In the genomic region with DNA sequence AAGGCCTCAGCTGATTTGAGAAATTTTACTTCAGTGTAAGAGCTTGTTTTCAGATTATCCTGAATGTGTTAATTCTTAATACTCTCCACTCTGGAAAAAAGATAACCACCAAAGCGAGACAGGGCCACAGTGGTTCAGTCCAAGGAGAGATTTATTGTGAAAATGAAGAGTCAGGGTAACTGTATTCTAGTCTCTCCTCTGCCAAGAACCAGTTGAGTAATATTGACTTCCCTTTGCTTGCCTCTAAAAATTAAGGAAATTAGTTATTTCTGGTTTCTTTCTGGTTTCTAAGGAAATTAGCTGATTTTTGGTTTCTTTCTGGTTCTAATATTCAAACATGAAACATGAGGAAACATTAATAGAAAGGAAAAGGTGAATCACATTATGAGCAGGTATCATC, we compare ENCODE assay signal across 19 cellular contexts. TPM values are rescaled to one million over a fixed set of nuclear protein-coding genes. Genes with fewer than 3 reads are reported as not detected.
DNase-seq lines count a peak whose midpoint lies in the region; ATAC-seq and TF ChIP-seq lines count a peak whose summit lies in the region.
"Had no signal": no experiment of that assay in that cellular context is flagged by ENCODE, and none has a peak within 500 bp of the region (broad histone marks: within the 10 kb centered on the region; RNA-seq: fewer than 3 reads in every experiment).

No MANE protein-coding gene starts in this region.

- H3K4me1 Mint-ChIP-seq in CD4-positive, alpha-beta T cell (ENCODE audit: low read depth) = peaks cover 19% of the 10 kb centered on the region
- H3K4me1 Mint-ChIP-seq in activated T-helper 17 cell treated with anti-CD3 and anti-CD28 coated beads, Interleukin-2, amount 50 U/mL, for 72 hours = peaks cover 5% of the 10 kb centered on the region
- peaks cover 3 to 32% (median 26%) of the 10 kb centered on the region in 7 donors for H3K4me1 Mint-ChIP-seq in naive thymus-derived CD4-positive, alpha-beta T cell
- H3K4me1 Mint-ChIP-seq: neural crest cell had no signal

- no peak for ATAC-seq in CD4-positive, alpha-beta T cell (ENCODE audit: poor library complexity)
- ATAC-seq in activated T-helper 17 cell treated with anti-CD3 and anti-CD28 coated beads, Interleukin-2, amount 50 U/mL, for 72 hours (replicated peaks) = no peak
- ATAC-seq in naive thymus-derived CD4-positive, alpha-beta T cell = no peak
- ATAC-seq in GM18867 (IDR thresholded peaks at IDR 0.05; ENCODE audit: unreplicated experiment) = no peak

- POLR2A ChIA-PET in CD4-positive, alpha-beta T cell (lab: Charles Lee) = interaction anchor here (0.6 to 1.4 kb wide), 4 partner anchors 16 to 237 kb away, joined by 3 to 4 read pairs (median 3); a partner anchor contains a TSS
- POLR2A ChIA-PET in naive thymus-derived CD4-positive, alpha-beta T cell (lab: Charles Lee) = interaction anchor here (0.6 to 1.8 kb wide), 5 partner anchors 11 to 68 kb away, joined by 3 to 7 read pairs (median 3); no protein-coding TSS in a partner anchor

- peaks cover 0 to 25% (median 0%) of the 10 kb centered on the region in 3 experiments for H3K36me3 ChIP-seq in naive thymus-derived CD4-positive, alpha-beta T cell (ENCODE audit: control insufficient read depth in 2 of 3, insufficient read depth in 3 of 3, low read length in 3 of 3)
- H3K36me3 ChIP-seq: BE2C, WERI-Rb-1 had no signal

- H3K27me3 ChIP-seq in CD4-positive, alpha-beta T cell (ENCODE audit: control insufficient read depth, insufficient read depth, low read length) = no peaks in the 10 kb centered on the region
- no peaks in the 10 kb centered on the region for H3K27me3 ChIP-seq in naive thymus-derived CD4-positive, alpha-beta T cell (ENCODE audit: control insufficient read depth in 2 of 2, insufficient read depth in 2 of 2, low read length in 2 of 2)
- H3K27me3 ChIP-seq: BE2C had no signal

- H3K4me1 ChIP-seq in naive thymus-derived CD4-positive, alpha-beta T cell (ENCODE audit: control insufficient read depth in 2 of 2, insufficient read depth in 2 of 2, low read length in 2 of 2) = no peaks in the 10 kb centered on the region
- H3K4me1 ChIP-seq: BE2C, psoas muscle had no signal

- H3K4me3 Mint-ChIP-seq in CD4-positive, alpha-beta T cell = no peak overlapping the region
- H3K4me3 Mint-ChIP-seq in activated T-helper 17 cell treated with anti-CD3 and anti-CD28 coated beads, Interleukin-2, amount 50 U/mL, for 72 hours = no peak overlapping the region
- no peak overlapping the region for H3K4me3 Mint-ChIP-seq in naive thymus-derived CD4-positive, alpha-beta T cell
- H3K4me3 Mint-ChIP-seq: neural crest cell had no signal

- no peaks in the 10 kb centered on the region for H3K9me3 Mint-ChIP-seq in CD4-positive, alpha-beta T cell
- no peaks in the 10 kb centered on the region for H3K9me3 Mint-ChIP-seq in activated T-helper 17 cell treated with anti-CD3 and anti-CD28 coated beads, Interleukin-2, amount 50 U/mL, for 72 hours
- H3K9me3 Mint-ChIP-seq in naive thymus-derived CD4-positive, alpha-beta T cell = no peaks in the 10 kb centered on the region
- H3K9me3 Mint-ChIP-seq: neural crest cell had no signal

- CTCF ChIA-PET in CD4-positive, alpha-beta T cell (lab: Charles Lee) = interaction anchor here (2.5 kb wide), 1 partner anchor 238 kb away, joined by 10 read pairs; a partner anchor contains a TSS
- CTCF ChIA-PET in naive thymus-derived CD4-positive, alpha-beta T cell (lab: Charles Lee) = interaction anchor here (0.6 to 1.6 kb wide), 4 partner anchors 14 to 499 kb away, joined by 3 to 5 read pairs (median 4); no protein-coding TSS in a partner anchor

- no peak overlapping the region for H3K27ac ChIP-seq in CD4-positive, alpha-beta T cell (ENCODE audit: low read depth, low read length)
- no peak overlapping the region for H3K27ac ChIP-seq in naive thymus-derived CD4-positive, alpha-beta T cell (ENCODE audit: low read depth, low read length)
- H3K27ac ChIP-seq: psoas muscle, thoracic aorta, WERI-Rb-1 had no signal

- TF ChIP-seq CTCF in CD4-positive, alpha-beta T cell (IDR thresholded peaks at IDR 0.05) = no peak

- no peaks in the 10 kb centered on the region for H3K27me3 Mint-ChIP-seq in CD4-positive, alpha-beta T cell
- H3K27me3 Mint-ChIP-seq in activated T-helper 17 cell treated with anti-CD3 and anti-CD28 coated beads, Interleukin-2, amount 50 U/mL, for 72 hours = no peaks in the 10 kb centered on the region
- H3K27me3 Mint-ChIP-seq in naive thymus-derived CD4-positive, alpha-beta T cell = no peaks in the 10 kb centered on the region

- peak overlapping the region; percentile 58 for H3K27ac Mint-ChIP-seq in CD4-positive, alpha-beta T cell
- H3K27ac Mint-ChIP-seq in activated T-helper 17 cell treated with anti-CD3 and anti-CD28 coated beads, Interleukin-2, amount 50 U/mL, for 72 hours = peak overlapping the region; percentile 80
- H3K27ac Mint-ChIP-seq in naive thymus-derived CD4-positive, alpha-beta T cell = peak overlapping the region in 8 of 9 donors; percentile 58 to 80 (median 68)

- no peak overlapping the region for H3K4me3 ChIP-seq in naive thymus-derived CD4-positive, alpha-beta T cell (ENCODE audit: low read length)
- H3K4me3 ChIP-seq: psoas muscle, smooth muscle cell, thoracic aorta had no signal

- DNase-seq in CD4-positive, alpha-beta T cell = no peak
- DNase-seq in GF-D8 (lab: John Stamatoyannopoulos, UW) (peak; percentile 46), retina (no peak), activated gamma-delta T cell treated with Interleukin-2 at 50 U/mL for 16 hours (no peak), Ammon's horn (ENCODE audit: low spot score) (no peak)
- DNase-seq in naive thymus-derived CD4-positive, alpha-beta T cell = no peak
- DNase-seq: activated effector memory CD4-positive, alpha-beta T cell treated with Interleukin-2 at 50 U/mL for 16 hours; BE2C; NCI-H1436 treated with DMSO at 0.1 percent for 48 hours; NCI-H2227 treated with DMSO at 0.1 percent for 48 hours; psoas muscle; RPMI8226; stimulated activated CD8-positive, alpha-beta memory T cell treated with anti-CD3 and anti-CD28 coated beads, Interleukin-4, amount 100 ng/mL, for 48 hours; WERI-Rb-1 had no signal

- H3K9me3 ChIP-seq in CD4-positive, alpha-beta T cell (ENCODE audit: control insufficient read depth, low read length) = no peaks in the 10 kb centered on the region
- H3K9me3 ChIP-seq in naive thymus-derived CD4-positive, alpha-beta T cell (ENCODE audit: control insufficient read depth in 2 of 3, low read length in 3 of 3) = no peaks in the 10 kb centered on the region
- H3K9me3 ChIP-seq: BE2C, psoas muscle, thoracic aorta had no signal

- intact Hi-C loops in CD4-positive, alpha-beta T cell (cut with DNase I, micrococcal nuclease) = no loop called here
- intact Hi-C loops in naive thymus-derived CD4-positive, alpha-beta T cell (cut with micrococcal nuclease) = no loop called here

- peaks cover 45% of the 10 kb centered on the region for H3K36me3 Mint-ChIP-seq in CD4-positive, alpha-beta T cell (ENCODE audit: low read depth)
- peaks cover 44% of the 10 kb centered on the region for H3K36me3 Mint-ChIP-seq in activated T-helper 17 cell treated with anti-CD3 and anti-CD28 coated beads, Interleukin-2, amount 50 U/mL, for 72 hours (ENCODE audit: low read depth)
- H3K36me3 Mint-ChIP-seq in naive thymus-derived CD4-positive, alpha-beta T cell = peaks cover 13 to 23% (median 19%) of the 10 kb centered on the region in 5 donors

RNA-seq across cellular contexts. Expression of a gene that starts 34.9 kb away (rescaled TPM):
- 100 to 1,000 TPM; 205 to 210 TPM for total RNA-seq in CD4-positive, alpha-beta T cell
- total RNA-seq in activated T-helper 17 cell treated with anti-CD3 and anti-CD28 coated beads, Interleukin-2, amount 50 U/mL, for 72 hours = 100 to 1,000 TPM in 1 of 2 donors, 10 to 100 TPM in 1; 78.1 to 101 TPM
- 100 to 1,000 TPM in 4 of 5 experiments, 10 to 100 TPM in 1; 76.1 to 160 (median 150) TPM for total RNA-seq in naive thymus-derived CD4-positive, alpha-beta T cell
- polyA plus RNA-seq in naive thymus-derived CD4-positive, alpha-beta T cell = 100 to 1,000 TPM; 299 to 329 TPM
